Comparison of ENCODE assay signal across 20 cellular contexts in the genomic region with DNA sequence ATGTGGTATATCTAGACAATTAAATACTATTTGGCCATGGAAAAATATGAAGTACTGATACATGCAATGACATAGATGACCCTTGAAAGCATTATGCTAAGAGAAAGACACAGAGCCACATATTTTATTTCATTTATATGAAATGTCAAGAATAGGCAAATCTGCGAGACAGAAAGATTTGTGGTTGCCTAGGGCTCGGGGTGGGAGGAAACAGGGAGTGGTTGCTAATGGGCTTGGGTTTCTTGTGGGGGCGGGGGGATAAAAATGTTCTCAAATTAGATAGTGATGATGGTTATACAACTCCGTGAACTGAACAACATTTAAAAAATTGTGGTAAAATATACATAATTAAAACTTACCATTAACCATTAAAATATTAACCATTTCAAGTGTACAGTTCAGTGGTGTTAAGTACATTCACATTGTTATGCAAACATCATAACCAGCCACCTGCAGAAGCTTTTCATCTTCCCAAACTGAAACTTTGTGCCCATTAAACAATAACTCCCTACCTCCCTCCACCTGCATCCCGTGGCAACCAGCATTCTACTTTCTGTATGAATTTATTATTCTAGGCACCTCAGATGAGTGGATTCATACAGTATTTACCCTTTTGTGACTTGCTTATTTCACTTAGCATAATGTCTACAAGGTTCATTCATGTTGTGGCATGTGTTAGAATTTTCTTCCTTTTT. TPM values are rescaled to one million over a fixed set of nuclear protein-coding genes. Genes with fewer than 3 reads are reported as not detected.
A peak's percentile ranks its signal among the peaks of the same experiment; 100 is the strongest.
DNase-seq lines count a peak whose midpoint lies in the region; ATAC-seq and TF ChIP-seq lines count a peak whose summit lies in the region.
"Had no signal": no experiment of that assay in that cellular context is flagged by ENCODE, and none has a peak within 500 bp of the region (broad histone marks: within the 10 kb centered on the region; RNA-seq: fewer than 3 reads in every experiment).

No MANE protein-coding gene starts in this region.

- TF ChIP-seq CTCF in MM.1S (IDR thresholded peaks at IDR 0.05; ENCODE audit: low read length) = no peak
- no peak for TF ChIP-seq CTCF in OCI-LY1 (IDR thresholded peaks at IDR 0.05; ENCODE audit: low read length)

- peak; percentile 27 for ATAC-seq in effector memory CD8-positive, alpha-beta T cell (replicated peaks)
- ATAC-seq in GM18870 (IDR thresholded peaks at IDR 0.05; ENCODE audit: unreplicated experiment) = no peak

- H3K36me3 ChIP-seq in MM.1S (replicated peaks; ENCODE audit: insufficient read depth, low read length) (no peaks in the 10 kb centered on the region), OCI-LY1 (ENCODE audit: insufficient read depth, low read length) (no peaks in the 10 kb centered on the region)
- H3K36me3 ChIP-seq: BE2C, HAP-1 had no signal

- H3K27me3 ChIP-seq in MM.1S (replicated peaks; ENCODE audit: insufficient read depth, low read length) (peaks cover 3% of the 10 kb centered on the region; the same call in 1 of the 2 replicates), OCI-LY1 (ENCODE audit: insufficient read depth, low read length) (no peaks in the 10 kb centered on the region; the same call in 1 of the 2 replicates)

- no peaks in the 10 kb centered on the region for H3K36me3 Mint-ChIP-seq in effector memory CD8-positive, alpha-beta T cell (ENCODE audit: insufficient read depth)
- H3K36me3 Mint-ChIP-seq: CD8-positive, alpha-beta memory T cell; IgD-negative memory B cell had no signal

- no peak overlapping the region for H3K27ac Mint-ChIP-seq in effector memory CD8-positive, alpha-beta T cell
- H3K27ac Mint-ChIP-seq: CD4-positive, CD25-positive, alpha-beta regulatory T cell; CD8-positive, alpha-beta memory T cell; IgD-negative memory B cell had no signal

- H3K4me1 ChIP-seq in MM.1S (ENCODE audit: low read length) (peaks cover 6% of the 10 kb centered on the region; the same call in 1 of the 2 replicates), OCI-LY1 (ENCODE audit: insufficient read depth, low read length, severe bottlenecking) (peaks cover 30% of the 10 kb centered on the region)
- H3K4me1 ChIP-seq: BE2C had no signal

- H3K9me3 ChIP-seq in MM.1S (replicated peaks; ENCODE audit: insufficient read depth, low read length) (no peaks in the 10 kb centered on the region), OCI-LY1 (ENCODE audit: low read length) (no peaks in the 10 kb centered on the region)
- H3K9me3 ChIP-seq: BE2C, HAP-1 had no signal

- H3F3A ChIP-seq in MM.1S (ENCODE audit: insufficient read depth, low read length) = peaks cover 4% of the 10 kb centered on the region; the same call in 1 of the 2 replicates
- no peaks in the 10 kb centered on the region for H3F3A ChIP-seq in OCI-LY1 (ENCODE audit: insufficient read depth, low read length)

- peaks cover 70 to 83% of the 10 kb centered on the region in 2 donors for H3K27me3 Mint-ChIP-seq in effector memory CD8-positive, alpha-beta T cell

- H3K4me3 Mint-ChIP-seq in effector memory CD8-positive, alpha-beta T cell = no peak overlapping the region
- H3K4me3 Mint-ChIP-seq: CD8-positive, alpha-beta memory T cell; IgD-negative memory B cell had no signal

- H3K27ac ChIP-seq in MM.1S (ENCODE audit: low read length) = no peak overlapping the region
- H3K27ac ChIP-seq in OCI-LY1 (ENCODE audit: low read depth, low read length, poor library complexity, severe bottlenecking) = peak overlapping the region; percentile 57
- H3K27ac ChIP-seq: GM23248 had no signal

- H2AFZ ChIP-seq in MM.1S (ENCODE audit: low read length) (no peak overlapping the region), OCI-LY1 (ENCODE audit: low read length) (no peak overlapping the region)

- no peaks in the 10 kb centered on the region for H3K79me2 ChIP-seq in MM.1S (ENCODE audit: low read length)
- no peaks in the 10 kb centered on the region for H3K79me2 ChIP-seq in OCI-LY1 (ENCODE audit: insufficient read depth, low read length)

- no peak overlapping the region for H3K4me3 ChIP-seq in Jurkat, Clone E6-1 (ENCODE audit: low read length)
- H3K4me3 ChIP-seq in MM.1S (ENCODE audit: low read length) = no peak overlapping the region
- H3K4me3 ChIP-seq in OCI-LY1 (ENCODE audit: low read depth, low read length, poor library complexity, severe bottlenecking) = no peak overlapping the region
- H3K4me3 ChIP-seq: GM23248, HAP-1 had no signal

- H3K9me3 Mint-ChIP-seq in effector memory CD8-positive, alpha-beta T cell = no peaks in the 10 kb centered on the region
- H3K9me3 Mint-ChIP-seq: CD8-positive, alpha-beta memory T cell had no signal

- H3K9ac ChIP-seq in MM.1S (ENCODE audit: low read length) (no peak overlapping the region), OCI-LY1 (ENCODE audit: low read length) (no peak overlapping the region)
- H3K9ac ChIP-seq: GM23248 had no signal

- H4K20me1 ChIP-seq in MM.1S (ENCODE audit: insufficient read depth, low read length) (no peaks in the 10 kb centered on the region), OCI-LY1 (ENCODE audit: insufficient read depth, low read length) (no peaks in the 10 kb centered on the region)

- H3K4me2 ChIP-seq in MM.1S (ENCODE audit: low read depth, low read length) (peak overlapping the region; percentile 27; the same call in 1 of the 2 replicates), OCI-LY1 (ENCODE audit: low read length) (peak overlapping the region; percentile 32; the same call in 1 of the 2 replicates)

- peaks cover 9 to 15% of the 10 kb centered on the region in 2 donors for H3K4me1 Mint-ChIP-seq in effector memory CD8-positive, alpha-beta T cell (ENCODE audit: low read depth in 2 of 2)

- H3K9me2 ChIP-seq in MM.1S (replicated peaks; ENCODE audit: insufficient read depth, low read length) (no peaks in the 10 kb centered on the region), OCI-LY1 (ENCODE audit: low read depth, low read length) (no peaks in the 10 kb centered on the region)

- peak; percentile 34 for DNase-seq in Jurkat, Clone E6-1 (ENCODE audit: low read depth, low spot score)
- DNase-seq in MM.1S = peak; percentile 58
- no peak for DNase-seq in effector memory CD8-positive, alpha-beta T cell
- DNase-seq in SKM-1 (lab: John Stamatoyannopoulos, UW; ENCODE audit: unreplicated experiment) = no peak
- no peak for DNase-seq in OCI-M2 (lab: John Stamatoyannopoulos, UW; ENCODE audit: unreplicated experiment)
- DNase-seq: ACHN; BE2C; C1 segment of cervical spinal cord; CD4-positive, CD25-positive, alpha-beta regulatory T cell; CD8-positive, alpha-beta memory T cell; COR-L47; DMS 273 treated with DMSO at 0.1 percent for 48 hours; DMS53; DND-41; GM23248; KG1 had no signal

RNA-seq across cellular contexts. Expression of a gene that starts 24.3 kb away (rescaled TPM):
- polyA plus RNA-seq in Jurkat, Clone E6-1 (2012; ENCODE audit: insufficient read depth, insufficient read length) = 632 TPM

Comparison
In these comparisons a context has a peak if more than half of its experiments do, and no peak if none do; other contexts are left out.
1. DNase-seq: peak in Jurkat, Clone E6-1 (single experiment) and MM.1S (single experiment); none in effector memory CD8-positive, alpha-beta T cell (0 of 3), SKM-1 (single experiment) and OCI-M2 (single experiment).